19 cellular contexts compared by ENCODE assay signal in genomic region chr14:43651896-43652295, GRCh38.
A peak's percentile ranks its signal among the peaks of the same experiment; 100 is the strongest.
DNase-seq lines count a peak whose midpoint lies in the region; TF ChIP-seq lines count a peak whose summit lies in the region.
"Had no signal": no experiment of that assay in that cellular context is flagged by ENCODE, and none has a peak within 500 bp of the region (broad histone marks: within the 10 kb centered on the region; RNA-seq: fewer than 3 reads in every experiment).

No MANE protein-coding gene starts in this region.

- no peak overlapping the region for H3K14ac ChIP-seq in mesenchymal stem cell (ENCODE audit: low read length in 2 of 2)

- in situ Hi-C loops in KBM-7 (cut with MboI; ENCODE audit: low pct_unique_long_range_greater_than_20kb, low sequenced_read_pairs) = no loop called here

- H3K27ac ChIP-seq in mesenchymal stem cell (ENCODE audit: low read length, poor library complexity, severe bottlenecking) (no peak overlapping the region), dorsolateral prefrontal cortex (no peak overlapping the region)
- H3K27ac ChIP-seq: 22Rv1, C4-2B, SK-N-MC had no signal

- no peak overlapping the region for H2BK5ac ChIP-seq in mesenchymal stem cell (ENCODE audit: low read depth, low read length, poor library complexity, severe bottlenecking)

- no peaks in the 10 kb centered on the region for H3K79me1 ChIP-seq in mesenchymal stem cell (replicated peaks; ENCODE audit: low read length, poor library complexity, severe bottlenecking)

- H2AFZ ChIP-seq in mesenchymal stem cell (ENCODE audit: low read depth, low read length) = peak overlapping the region; percentile 14

- H4K91ac ChIP-seq in mesenchymal stem cell (ENCODE audit: low read length) = no peak overlapping the region

- H4K8ac ChIP-seq in mesenchymal stem cell (ENCODE audit: low read length) = no peak overlapping the region

- intact Hi-C loops in dorsolateral prefrontal cortex (cut with DNase I) = no loop called here

- no peak overlapping the region for H2BK120ac ChIP-seq in mesenchymal stem cell (ENCODE audit: low read depth, low read length)

- no peak for TF ChIP-seq CTCF in dorsolateral prefrontal cortex (IDR thresholded peaks at IDR 0.05 in 54 of 56, conservative IDR thresholded peaks at IDR 0.05 in 2 of 56; ENCODE audit: low read depth in 1 of 56, partially characterized antibody in 56 of 56)

- no CpG with 5 or more reads among the region's 1 CpG for WGBS in mesenchymal stem cell

- H2BK15ac ChIP-seq in mesenchymal stem cell (ENCODE audit: low read depth, poor library complexity, severe bottlenecking) = no peak overlapping the region

- no peak overlapping the region for H2AK5ac ChIP-seq in mesenchymal stem cell (ENCODE audit: low read length, severe bottlenecking)

- no peaks in the 10 kb centered on the region for H3K36me3 ChIP-seq in mesenchymal stem cell (ENCODE audit: control insufficient read depth in 1 of 2, insufficient read depth in 2 of 2, low read depth in 1 of 2, low read length in 2 of 2)

- H3K4me1 ChIP-seq in mesenchymal stem cell (ENCODE audit: control insufficient read depth, insufficient read depth, low read depth, low read length) = no peaks in the 10 kb centered on the region

- H3K23ac ChIP-seq in mesenchymal stem cell (ENCODE audit: low read length in 2 of 2) = no peak overlapping the region

- H3K4me2 ChIP-seq in mesenchymal stem cell (ENCODE audit: low read length, poor library complexity, severe bottlenecking) = no peak overlapping the region

- no peak overlapping the region for H3K4me3 ChIP-seq in mesenchymal stem cell (ENCODE audit: insufficient read depth in 1 of 2, low read depth in 1 of 2, low read length in 2 of 2)
- no peak overlapping the region for H3K4me3 ChIP-seq in dorsolateral prefrontal cortex
- H3K4me3 ChIP-seq: K562, SK-N-MC had no signal

- H3K18ac ChIP-seq in mesenchymal stem cell (ENCODE audit: low read depth in 1 of 2, low read length in 2 of 2) = no peak overlapping the region

- peaks cover 12% of the 10 kb centered on the region for H3K9me3 ChIP-seq in mesenchymal stem cell (ENCODE audit: control insufficient read depth, low read length)

- DNase-seq in DMS 273 (lab: John Stamatoyannopoulos, UW; ENCODE audit: unreplicated experiment) = peak; percentile 15
- DNase-seq in DMS 273 treated with DMSO at 0.1 percent for 48 hours (lab: John Stamatoyannopoulos, UW) = no peak
- peak; percentile 13 for DNase-seq in NCI-H748 (lab: John Stamatoyannopoulos, UW; ENCODE audit: unreplicated experiment)
- DNase-seq in NCI-H748 treated with DMSO at 0.1 percent for 48 hours (lab: John Stamatoyannopoulos, UW) = no peak
- peak; percentile 30 for DNase-seq in NCI-H524 treated with DMSO at 0.1 percent for 48 hours (lab: John Stamatoyannopoulos, UW)
- DNase-seq in mesenchymal stem cell = peak; percentile 5
- DNase-seq in dorsolateral prefrontal cortex = no peak
- DNase-seq in KBM-7 = no peak
- DNase-seq: CD8-positive, alpha-beta T cell; DMS79; GF-D8; NCI-H1694 treated with DMSO at 0.1 percent for 48 hours; NCI-H2081; NCI-H226; SHP77 treated with DMSO at 0.1 percent for 48 hours had no signal

- no peak overlapping the region for H3K9ac ChIP-seq in mesenchymal stem cell (ENCODE audit: low read length)

- H2BK12ac ChIP-seq in mesenchymal stem cell (ENCODE audit: low read length in 2 of 2) = no peak overlapping the region

- H3K27me3 ChIP-seq in mesenchymal stem cell (ENCODE audit: control insufficient read depth in 1 of 2, insufficient read depth in 1 of 2, low read length in 2 of 2) (no peaks in the 10 kb centered on the region), dorsolateral prefrontal cortex (no peaks in the 10 kb centered on the region)

- no peak overlapping the region for H3K4ac ChIP-seq in mesenchymal stem cell (ENCODE audit: low read depth in 1 of 2, low read length in 2 of 2)

Comparison
In these comparisons a context has a peak if more than half of its experiments do, and no peak if none do; other contexts are left out.
1. DNase-seq: peak in DMS 273 (single experiment), NCI-H748 (single experiment), NCI-H524 treated with DMSO at 0.1 percent for 48 hours (single experiment) and mesenchymal stem cell (single experiment); none in DMS 273 treated with DMSO at 0.1 percent for 48 hours (single experiment), NCI-H748 treated with DMSO at 0.1 percent for 48 hours (single experiment), dorsolateral prefrontal cortex (0 of 10) and KBM-7 (single experiment).